Comparison of ENCODE assay signal across 29 cellular contexts in genomic region chr11:74844072-74844471, GRCh38.
"Had no signal": no experiment of that assay in that cellular context is flagged by ENCODE, and none has a peak within 500 bp of the region (broad histone marks: within the 10 kb centered on the region; RNA-seq: fewer than 3 reads in every experiment).

No MANE protein-coding gene starts in this region.

- H3K4me1 ChIP-seq: Peyer's patch had no signal

- DNase-seq: activated CD4-positive, alpha-beta T cell treated with anti-CD3 and anti-CD28 coated beads for 36 hours; activated CD4-positive, alpha-beta T cell treated with anti-CD3 and anti-CD28 coated beads, Interleukin-2, amount 10 ng/mL, durations not matched to agents 7 days and 5 days; activated CD4-positive, alpha-beta T cell treated with anti-CD3 and anti-CD28 coated beads, Interleukin-2, amount 50 U/mL, for 48 hours; activated CD8-positive, alpha-beta T cell treated with anti-CD3 and anti-CD28 coated beads, Interleukin-2, amount 10 ng/mL, durations not matched to agents 7 days and 5 days; activated effector memory CD4-positive, alpha-beta T cell treated with Interleukin-2 at 50 U/mL for 16 hours; activated naive CD4-positive, alpha-beta T cell treated with anti-CD3 and anti-CD28 coated beads, Interleukin-2, amount 10 ng/mL, durations not matched to agents 7 days and 5 days; activated naive CD8-positive, alpha-beta T cell treated with anti-CD3 and anti-CD28 coated beads, Interleukin-2, amount 50 U/mL, for 24 hours; activated T-cell treated with anti-CD3 and anti-CD28 coated beads, Interleukin-2, amount 50 U/mL, for 24 hours; anterior cingulate cortex; MM.1S; MV-4-11; NCI-H1092; NCI-H1436 treated with DMSO at 0.1 percent for 48 hours; NCI-H1694 treated with DMSO at 0.1 percent for 48 hours; NCI-H2029; NCI-H345; NCI-H526; NCI-H748 treated with DMSO at 0.1 percent for 48 hours; NK-92 treated with Interleukin-12 subunit alpha and Interleukin-12 subunit beta, amount 100 ng/mL, for 24 hours; PC-3; Peyer's patch; RPMI8226; SHP77 treated with DMSO at 0.1 percent for 48 hours; SK-N-SH had no signal

- ATAC-seq: activated CD4-positive, alpha-beta T cell treated with anti-CD3 and anti-CD28 coated beads for 36 hours; activated CD4-positive, CD25-positive, alpha-beta regulatory T cell treated with anti-CD3 and anti-CD28 coated beads, Interleukin-2, amount 50 U/mL, for 24 hours; activated CD8-positive, alpha-beta T cell treated with anti-CD3 and anti-CD28 coated beads, Interleukin-2, amount 10 ng/mL, durations not matched to agents 7 days and 5 days; activated naive CD8-positive, alpha-beta T cell treated with anti-CD3 and anti-CD28 coated beads, Interleukin-2, amount 50 U/mL, for 24 hours; PC-3; WTC11 had no signal

- H3K4me3 ChIP-seq: Peyer's patch, SJSA1 had no signal

- H3K4me2 ChIP-seq: KMS-11, SK-N-SH had no signal

- H3K9ac ChIP-seq: KMS-11, SK-N-SH had no signal

- H3K27ac ChIP-seq: KMS-11, Peyer's patch, SJSA1 had no signal

- H3K27me3 ChIP-seq: Peyer's patch, SJSA1 had no signal

- FAIRE-seq: bronchial epithelial cell had no signal

- H3K9me3 ChIP-seq: Peyer's patch, SJSA1, SK-N-SH had no signal
